In the genomic region with DNA sequence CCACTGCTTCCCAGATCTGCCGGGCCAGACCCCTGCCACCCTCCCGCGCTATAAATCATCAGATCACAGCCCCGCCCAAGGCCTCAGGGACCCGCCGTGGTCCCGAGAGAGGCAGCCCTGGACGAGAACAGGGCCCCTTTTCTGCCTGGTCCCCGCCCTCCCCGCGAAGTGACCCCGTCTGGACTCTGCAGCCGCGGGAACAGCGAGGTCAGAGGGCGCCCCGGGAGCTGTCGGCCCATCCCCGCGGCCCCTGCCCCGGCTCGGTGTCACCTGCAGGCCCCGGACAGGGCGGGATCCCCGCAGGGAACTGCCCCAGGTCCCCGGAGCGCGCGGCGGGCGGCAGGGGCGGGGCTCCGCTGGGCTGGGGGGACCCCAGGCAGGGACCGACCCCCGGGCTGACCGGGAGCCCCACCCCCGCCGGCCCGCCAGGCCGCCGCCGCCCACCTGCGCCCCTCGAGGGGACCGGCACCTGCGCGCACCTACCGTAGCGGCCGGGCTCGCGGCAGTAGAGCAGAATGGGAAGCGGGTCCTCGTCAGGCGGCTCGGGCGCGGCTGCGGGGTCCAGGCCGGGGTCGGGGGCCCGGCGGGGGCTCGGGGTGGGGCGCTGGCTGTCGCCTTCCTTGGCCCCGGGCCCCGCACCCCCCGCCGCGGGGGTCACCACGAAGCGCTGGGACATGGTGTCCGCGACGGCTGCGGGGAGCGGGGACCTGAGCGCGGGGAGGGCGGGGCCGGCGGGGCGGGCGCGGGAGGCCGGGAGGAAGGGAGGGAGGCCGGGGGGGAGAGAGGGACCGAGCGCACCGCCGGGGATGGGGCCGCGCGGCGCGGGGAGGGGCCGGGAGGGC, we compare ENCODE assay signal across 2 cellular contexts.
TF ChIP-seq lines count a peak whose summit lies in the region.

No MANE protein-coding gene starts in this region.

TF ChIP-seq in GM23338, 12 proteins besides CTCF, POLR2A, EP300 and RAD21 (continued from another document and continues in another):
- TF ChIP-seq CREB1 (CRISPR knock-in tag; IDR thresholded peaks at IDR 0.05; ENCODE audit: low read depth) (no peak), NANOG (IDR thresholded peaks at IDR 0.05; ENCODE audit: borderline replicate concordance) (no peak), EZH2 (IDR thresholded peaks at IDR 0.05; ENCODE audit: low read depth, unreplicated experiment) (no peak), ZNF114 (CRISPR knock-in tag; IDR thresholded peaks at IDR 0.05) (no peak), JUNB (IDR thresholded peaks at IDR 0.05; ENCODE audit: unreplicated experiment) (no peak), ZNF331 (CRISPR knock-in tag; IDR thresholded peaks at IDR 0.05; ENCODE audit: low read depth) (no peak), EZH2phosphoT487 (IDR thresholded peaks at IDR 0.05; ENCODE audit: unreplicated experiment) (no peak)
- TF ChIP-seq, protein P1, sequence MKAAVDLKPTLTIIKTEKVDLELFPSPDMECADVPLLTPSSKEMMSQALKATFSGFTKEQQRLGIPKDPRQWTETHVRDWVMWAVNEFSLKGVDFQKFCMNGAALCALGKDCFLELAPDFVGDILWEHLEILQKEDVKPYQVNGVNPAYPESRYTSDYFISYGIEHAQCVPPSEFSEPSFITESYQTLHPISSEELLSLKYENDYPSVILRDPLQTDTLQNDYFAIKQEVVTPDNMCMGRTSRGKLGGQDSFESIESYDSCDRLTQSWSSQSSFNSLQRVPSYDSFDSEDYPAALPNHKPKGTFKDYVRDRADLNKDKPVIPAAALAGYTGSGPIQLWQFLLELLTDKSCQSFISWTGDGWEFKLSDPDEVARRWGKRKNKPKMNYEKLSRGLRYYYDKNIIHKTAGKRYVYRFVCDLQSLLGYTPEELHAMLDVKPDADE (IDR thresholded peaks at IDR 0.05), result no peak
- TF ChIP-seq, protein P2, sequence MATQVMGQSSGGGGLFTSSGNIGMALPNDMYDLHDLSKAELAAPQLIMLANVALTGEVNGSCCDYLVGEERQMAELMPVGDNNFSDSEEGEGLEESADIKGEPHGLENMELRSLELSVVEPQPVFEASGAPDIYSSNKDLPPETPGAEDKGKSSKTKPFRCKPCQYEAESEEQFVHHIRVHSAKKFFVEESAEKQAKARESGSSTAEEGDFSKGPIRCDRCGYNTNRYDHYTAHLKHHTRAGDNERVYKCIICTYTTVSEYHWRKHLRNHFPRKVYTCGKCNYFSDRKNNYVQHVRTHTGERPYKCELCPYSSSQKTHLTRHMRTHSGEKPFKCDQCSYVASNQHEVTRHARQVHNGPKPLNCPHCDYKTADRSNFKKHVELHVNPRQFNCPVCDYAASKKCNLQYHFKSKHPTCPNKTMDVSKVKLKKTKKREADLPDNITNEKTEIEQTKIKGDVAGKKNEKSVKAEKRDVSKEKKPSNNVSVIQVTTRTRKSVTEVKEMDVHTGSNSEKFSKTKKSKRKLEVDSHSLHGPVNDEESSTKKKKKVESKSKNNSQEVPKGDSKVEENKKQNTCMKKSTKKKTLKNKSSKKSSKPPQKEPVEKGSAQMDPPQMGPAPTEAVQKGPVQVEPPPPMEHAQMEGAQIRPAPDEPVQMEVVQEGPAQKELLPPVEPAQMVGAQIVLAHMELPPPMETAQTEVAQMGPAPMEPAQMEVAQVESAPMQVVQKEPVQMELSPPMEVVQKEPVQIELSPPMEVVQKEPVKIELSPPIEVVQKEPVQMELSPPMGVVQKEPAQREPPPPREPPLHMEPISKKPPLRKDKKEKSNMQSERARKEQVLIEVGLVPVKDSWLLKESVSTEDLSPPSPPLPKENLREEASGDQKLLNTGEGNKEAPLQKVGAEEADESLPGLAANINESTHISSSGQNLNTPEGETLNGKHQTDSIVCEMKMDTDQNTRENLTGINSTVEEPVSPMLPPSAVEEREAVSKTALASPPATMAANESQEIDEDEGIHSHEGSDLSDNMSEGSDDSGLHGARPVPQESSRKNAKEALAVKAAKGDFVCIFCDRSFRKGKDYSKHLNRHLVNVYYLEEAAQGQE (IDR thresholded peaks at IDR 0.05; ENCODE audit: unreplicated experiment), result no peak

TF ChIP-seq in endothelial cell of umbilical vein, 7 proteins besides CTCF, POLR2A, EP300 and RAD21 (continued from another document):
- TF ChIP-seq GATA2 (IDR thresholded peaks at IDR 0.05; ENCODE audit: insufficient read depth, insufficient read length, low read depth, low read length) (no peak), JUN (IDR thresholded peaks at IDR 0.05; ENCODE audit: borderline replicate concordance, insufficient read depth, insufficient read length, low read depth) (no peak)
